In genomic region chr4:134955059-134955458, GRCh38 we compare ENCODE assay signal across 5 cellular contexts.
"Had no signal": no experiment of that assay in that cellular context is flagged by ENCODE, and none has a peak within 500 bp of the region (broad histone marks: within the 10 kb centered on the region; RNA-seq: fewer than 3 reads in every experiment).

No MANE protein-coding gene starts in this region.

- H3K27ac ChIP-seq: HL-60, KMS-11 had no signal

- H3K4me2 ChIP-seq: KMS-11 had no signal

- FAIRE-seq: HTR-8/SVneo had no signal

- H3K9ac ChIP-seq: KMS-11 had no signal

- DNase-seq: KBM-7, KG1 had no signal
